Comparison of ENCODE assay signal across 20 cellular contexts in the genomic region with DNA sequence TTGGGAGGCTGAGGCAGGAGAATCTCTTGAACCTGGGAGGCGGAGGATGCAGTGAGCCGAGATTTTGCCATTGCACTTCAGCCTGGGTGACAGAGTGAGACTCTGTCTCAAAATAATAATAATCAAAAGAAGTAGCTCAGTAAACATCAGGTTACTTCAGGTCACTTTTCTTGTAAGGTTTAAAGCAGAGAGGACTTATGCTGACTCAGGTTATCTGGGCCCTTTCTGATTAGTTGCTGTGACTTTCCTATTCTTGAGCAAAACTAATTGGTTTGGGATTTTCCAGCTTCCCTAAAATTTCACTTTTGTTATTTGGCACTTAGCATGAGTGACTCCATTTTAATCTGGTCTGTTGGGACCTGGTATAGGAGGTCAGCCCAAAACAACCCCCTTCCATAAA.
DNase-seq lines count a peak whose midpoint lies in the region; ATAC-seq, FAIRE-seq and TF ChIP-seq lines count a peak whose summit lies in the region.
"Had no signal": no experiment of that assay in that cellular context is flagged by ENCODE, and none has a peak within 500 bp of the region (broad histone marks: within the 10 kb centered on the region; RNA-seq: fewer than 3 reads in every experiment).

No MANE protein-coding gene starts in this region.

- no peak for FAIRE-seq in HepG2 (lab: Jason Lieb, UNC)
- FAIRE-seq: G401.6, GM12891, GM19239 had no signal

- dilution Hi-C loops in IMR-90 (cut with HindIII; ENCODE audit: low sequenced_read_pairs, unreplicated experiment): no loop called here

- H2AK9ac ChIP-seq in IMR-90 (replicated peaks; ENCODE audit: low read depth, low read length, poor library complexity): no peak overlapping the region

- TF ChIP-seq POLR2A in HepG2 (IDR thresholded peaks at IDR 0.05; ENCODE audit: insufficient read depth in 1 of 2, low read depth in 2 of 2, low read length in 2 of 2): no peak
- no peak for TF ChIP-seq POLR2A in right lobe of liver (IDR thresholded peaks at IDR 0.05)
- TF ChIP-seq POLR2A in IMR-90 (IDR thresholded peaks at IDR 0.05; ENCODE audit: low read depth, low read length): no peak

- H3K4ac ChIP-seq in IMR-90 (ENCODE audit: low read depth, low read length): no peak overlapping the region

- H3K27ac ChIP-seq in HepG2 (ENCODE audit: extremely low read length, insufficient read depth, low read length): no peak overlapping the region
- no peak overlapping the region for H3K27ac ChIP-seq in right lobe of liver
- no peak overlapping the region for H3K27ac ChIP-seq in IMR-90 (ENCODE audit: insufficient read depth, low read length)
- H3K27ac ChIP-seq: 22Rv1, BLaER1 had no signal

- H4K91ac ChIP-seq in IMR-90 (ENCODE audit: insufficient read depth, low read depth, low read length): no peak overlapping the region

- no peak overlapping the region for H4K8ac ChIP-seq in IMR-90 (ENCODE audit: low read depth in 2 of 2, low read length in 2 of 2)

- H2AFZ ChIP-seq in HepG2 (ENCODE audit: low read length) (no peak overlapping the region), IMR-90 (replicated peaks; ENCODE audit: low read length, poor library complexity) (no peak overlapping the region)

- no peaks in the 10 kb centered on the region for H3K27me3 ChIP-seq in HepG2 (ENCODE audit: control insufficient read depth in 1 of 2, insufficient read depth in 2 of 2, low read length in 2 of 2)
- H3K27me3 ChIP-seq in right lobe of liver: no peaks in the 10 kb centered on the region
- no peaks in the 10 kb centered on the region for H3K27me3 ChIP-seq in IMR-90 (ENCODE audit: control insufficient read depth, insufficient read depth, low read length)
- H3K27me3 ChIP-seq: BE2C, BLaER1 had no signal

- ATAC-seq in HepG2 (no peak), right lobe of liver (no peak), IMR-90 (ENCODE audit: low read depth) (no peak)
- no peak for ATAC-seq in activated T-cell treated with anti-CD3 and anti-CD28 coated beads, Interleukin-2, amount 50 U/mL, for 4 hours

- DNase-seq in HepG2 (ENCODE audit: low spot score) (no peak), right lobe of liver (no peak), IMR-90 (no peak)
- no peak for DNase-seq in activated CD4-positive, alpha-beta T cell treated with anti-CD3 and anti-CD28 coated beads for 1 hour
- no peak for DNase-seq in activated T-cell treated with anti-CD3 and anti-CD28 coated beads, Interleukin-2, amount 50 U/mL, for 4 hours
- DNase-seq: ACHN; BE2C; C1 segment of cervical spinal cord; CD4-positive, alpha-beta memory T cell; CD4-positive, CD25-positive, alpha-beta regulatory T cell; CD8-positive, alpha-beta memory T cell; COR-L47; DMS79 treated with DMSO at 0.1 percent for 48 hours; GF-D8 had no signal

- no peak overlapping the region for H3K23ac ChIP-seq in IMR-90 (ENCODE audit: low read depth, low read length)

- no peaks in the 10 kb centered on the region for H3K79me1 ChIP-seq in IMR-90 (ENCODE audit: low read depth in 1 of 2, low read length in 2 of 2)

- no peak for TF ChIP-seq EP300 in HepG2 (IDR thresholded peaks at IDR 0.05; ENCODE audit: low read depth in 2 of 2, low read length in 2 of 2)
- TF ChIP-seq EP300 in HepG2 (CRISPR knock-in tag; IDR thresholded peaks at IDR 0.05; ENCODE audit: borderline replicate concordance): no peak

- H2BK120ac ChIP-seq in IMR-90 (ENCODE audit: low read depth, low read length): no peak overlapping the region

- TF ChIP-seq CTCF in HepG2 (CRISPR knock-in tag; IDR thresholded peaks at IDR 0.05): no peak
- no peak for TF ChIP-seq CTCF in right lobe of liver (IDR thresholded peaks at IDR 0.05)
- TF ChIP-seq CTCF in IMR-90 (conservative IDR thresholded peaks at IDR 0.05; ENCODE audit: low read depth, low read length): no peak

- no peaks in the 10 kb centered on the region for H3K4me1 Mint-ChIP-seq in activated T-cell treated with anti-CD3 and anti-CD28 coated beads, Interleukin-2, amount 50 U/mL, for 4 hours (ENCODE audit: low read depth)
- H3K4me1 Mint-ChIP-seq: CD14-positive monocyte; CD4-positive, alpha-beta memory T cell; CD4-positive, CD25-positive, alpha-beta regulatory T cell; CD8-positive, alpha-beta memory T cell had no signal

- no peak overlapping the region for H2BK5ac ChIP-seq in IMR-90 (ENCODE audit: low read depth, low read length, poor library complexity, severe bottlenecking)

- 20% methylated on average over 1 of the region's 2 CpGs for WGBS in HepG2 (ENCODE audit: low lambda C conversion rate)
- 59% methylated on average over 2 of the region's 2 CpGs for WGBS in right lobe of liver (ENCODE audit: insufficient coverage, low coverage, low lambda C conversion rate, missing lambda C conversion rate)
- WGBS in IMR-90 (ENCODE audit: extremely low coverage in 2 of 2, insufficient read length in 1 of 2), 2 experiments: 20% methylated on average over 1 of the region's 2 CpGs; no CpG with 5 or more reads in 1 of the 2 experiments

- no peaks in the 10 kb centered on the region for H3K27me3 Mint-ChIP-seq in activated T-cell treated with anti-CD3 and anti-CD28 coated beads, Interleukin-2, amount 50 U/mL, for 4 hours (ENCODE audit: low read depth)
- H3K27me3 Mint-ChIP-seq: CD4-positive, alpha-beta memory T cell; CD4-positive, CD25-positive, alpha-beta regulatory T cell; CD8-positive, alpha-beta memory T cell had no signal

- no peak overlapping the region for H4K5ac ChIP-seq in IMR-90 (ENCODE audit: low read depth, low read length)

- H3K18ac ChIP-seq in IMR-90 (ENCODE audit: low read depth, low read length): no peak overlapping the region

- no peaks in the 10 kb centered on the region for H3K9me3 Mint-ChIP-seq in activated T-cell treated with anti-CD3 and anti-CD28 coated beads, Interleukin-2, amount 50 U/mL, for 4 hours

- POLR2A ChIA-PET in HepG2 (lab: Yijun Ruan, JAX) (no interaction called here), IMR-90 (lab: Charles Lee; ENCODE audit: unreplicated experiment) (no interaction called here)

- no peak overlapping the region for H3K14ac ChIP-seq in IMR-90 (replicated peaks; ENCODE audit: low read depth, low read length)

- H2BK20ac ChIP-seq in IMR-90 (ENCODE audit: low read depth, low read length): no peak overlapping the region

- BruUV-seq in HepG2 (replicated peaks; lab: Mats Ljungman, UMichigan): no TSS peak
- no TSS peak for BruUV-seq in IMR-90 (replicated peaks; lab: Mats Ljungman, UMichigan)

- H3K9me3 ChIP-seq in HepG2 (ENCODE audit: low read length): peaks cover 18% of the 10 kb centered on the region
- H3K9me3 ChIP-seq in right lobe of liver: no peaks in the 10 kb centered on the region
- H3K9me3 ChIP-seq in IMR-90 (ENCODE audit: control insufficient read depth, insufficient read depth, low read length): 0 out of 2 replicates have a peak, but pooled peaks cover 3% of the 10 kb centered on the region
- H3K9me3 ChIP-seq: BE2C, BLaER1 had no signal

- intact Hi-C loops in HepG2 (cut with micrococcal nuclease; ENCODE audit: unreplicated experiment): no loop called here
- intact Hi-C loops in right lobe of liver (cut with DNase I): no loop called here
- intact Hi-C loops in IMR-90 (cut with micrococcal nuclease): no loop called here

- H3K4me1 ChIP-seq in HepG2 (ENCODE audit: insufficient read depth, low read length) (no peaks in the 10 kb centered on the region), right lobe of liver (no peaks in the 10 kb centered on the region), IMR-90 (ENCODE audit: control insufficient read depth, insufficient read depth, low read length) (no peaks in the 10 kb centered on the region)
- H3K4me1 ChIP-seq: BE2C, BLaER1 had no signal

- no peak overlapping the region for H3K4me2 ChIP-seq in HepG2 (ENCODE audit: low read depth, low read length)
- H3K4me2 ChIP-seq in IMR-90 (ENCODE audit: low read depth, low read length): no peak overlapping the region
- H3K4me2 ChIP-seq: BLaER1 had no signal

- no peak overlapping the region for H2BK15ac ChIP-seq in IMR-90 (ENCODE audit: low read depth, low read length)

- in situ Hi-C loops in HepG2 (cut with HindIII; ENCODE audit: extremely low pct_ligation_motif_present, low pct_unique_long_range_greater_than_20kb): no loop called here
- in situ Hi-C loops in IMR-90 (cut with MboI; ENCODE audit: low sequenced_read_pairs): no loop called here

- no peak overlapping the region for H2AK5ac ChIP-seq in IMR-90 (ENCODE audit: low read depth, low read length)

- CTCF ChIA-PET in HepG2 (lab: Yijun Ruan, JAX; ENCODE audit: low intra/inter-chr PET ratio, low total read pairs): no interaction called here
- CTCF ChIA-PET in IMR-90 (lab: Yijun Ruan, JAX): no interaction called here

- no peak overlapping the region for H3K56ac ChIP-seq in IMR-90 (ENCODE audit: extremely low read depth, insufficient read depth, low read length)

- no peak overlapping the region for H3K4me3 Mint-ChIP-seq in activated T-cell treated with anti-CD3 and anti-CD28 coated beads, Interleukin-2, amount 50 U/mL, for 4 hours
- H3K4me3 Mint-ChIP-seq: CD14-positive monocyte; CD4-positive, alpha-beta memory T cell; CD4-positive, CD25-positive, alpha-beta regulatory T cell; CD8-positive, alpha-beta memory T cell had no signal

- no peaks in the 10 kb centered on the region for H3K36me3 Mint-ChIP-seq in activated T-cell treated with anti-CD3 and anti-CD28 coated beads, Interleukin-2, amount 50 U/mL, for 4 hours (ENCODE audit: insufficient read depth)
- H3K36me3 Mint-ChIP-seq: CD14-positive monocyte; CD4-positive, alpha-beta memory T cell; CD4-positive, CD25-positive, alpha-beta regulatory T cell; CD8-positive, alpha-beta memory T cell had no signal

- H3K9ac ChIP-seq in HepG2 (ENCODE audit: insufficient read depth, low read depth, low read length) (no peak overlapping the region), IMR-90 (ENCODE audit: low read depth, low read length) (no peak overlapping the region)
- H3K9ac ChIP-seq: BLaER1 had no signal

- TF ChIP-seq RAD21 in HepG2 (CRISPR knock-in tag; IDR thresholded peaks at IDR 0.05): no peak
- no peak for TF ChIP-seq RAD21 in IMR-90 (IDR thresholded peaks at IDR 0.05; ENCODE audit: low read length)

- no peaks in the 10 kb centered on the region for H3K79me2 ChIP-seq in HepG2 (ENCODE audit: insufficient read depth, low read length)

- H4K20me1 ChIP-seq in HepG2 (ENCODE audit: insufficient read depth, low read length) (no peaks in the 10 kb centered on the region), IMR-90 (ENCODE audit: insufficient read depth, low read length) (no peaks in the 10 kb centered on the region)
- H4K20me1 ChIP-seq: BLaER1 had no signal

- H3K4me3 ChIP-seq in HepG2 (replicated peaks in 1 of 3; ENCODE audit: insufficient read depth in 1 of 3, low read depth in 2 of 3, low read length in 3 of 3) (no peak overlapping the region), right lobe of liver (no peak overlapping the region), IMR-90 (ENCODE audit: insufficient read depth, low read depth, low read length) (no peak overlapping the region)
- H3K4me3 ChIP-seq: BLaER1 had no signal

- H3K36me3 ChIP-seq in HepG2 (replicated peaks in 1 of 2; ENCODE audit: control insufficient read depth in 1 of 2, insufficient read depth in 2 of 2, low read length in 2 of 2) (no peaks in the 10 kb centered on the region), right lobe of liver (no peaks in the 10 kb centered on the region), IMR-90 (ENCODE audit: control insufficient read depth, insufficient read depth, low read length) (no peaks in the 10 kb centered on the region)
- H3K36me3 ChIP-seq: BE2C, BLaER1 had no signal

- no peaks in the 10 kb centered on the region for H3K9me1 ChIP-seq in IMR-90 (ENCODE audit: insufficient read depth, low read length)

TF ChIP-seq in HepG2, 621 proteins besides CTCF, POLR2A, EP300 and RAD21 (continues in another document):
- no peak for TF ChIP-seq ZNF777 (CRISPR knock-in tag; IDR thresholded peaks at IDR 0.05)
